ENCODE assay signal across 15 cellular contexts in the genomic region with DNA sequence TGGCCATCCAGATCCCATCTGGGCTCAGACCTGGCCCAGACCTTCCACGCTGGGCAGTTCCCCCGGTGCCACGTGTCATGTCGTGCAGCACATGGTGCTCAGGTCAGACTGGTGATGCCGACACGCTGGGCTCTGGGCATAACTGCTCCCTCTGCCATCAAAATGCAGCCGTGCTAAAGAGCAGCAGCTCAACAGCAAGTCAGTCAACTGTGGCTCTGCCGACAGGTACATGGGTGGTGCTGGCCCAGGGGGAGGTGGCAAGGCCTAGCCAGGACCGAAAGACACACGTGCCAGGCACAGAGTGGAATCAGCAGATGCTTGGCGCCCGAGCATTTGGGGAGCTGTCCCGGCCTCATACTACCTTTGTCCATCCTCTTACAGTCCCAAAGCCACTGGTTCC. TPM values are rescaled to one million over a fixed set of nuclear protein-coding genes. Genes with fewer than 3 reads are reported as not detected.
DNase-seq lines count a peak whose midpoint lies in the region; ATAC-seq, FAIRE-seq and TF ChIP-seq lines count a peak whose summit lies in the region.
"Had no signal": no experiment of that assay in that cellular context is flagged by ENCODE, and none has a peak within 500 bp of the region (broad histone marks: within the 10 kb centered on the region; RNA-seq: fewer than 3 reads in every experiment).

No MANE protein-coding gene starts in this region.

- H3K27ac Mint-ChIP-seq in activated naive CD4-positive, alpha-beta T cell treated with anti-CD3 and anti-CD28 coated beads, Interleukin-2, amount 50 U/mL, for 24 hours, result no peak overlapping the region
- no peak overlapping the region for H3K27ac Mint-ChIP-seq in activated naive CD4-positive, alpha-beta T cell treated with anti-CD3 and anti-CD28 coated beads, Interleukin-2, amount 50 U/mL, for 72 hours

- peak overlapping the region; percentile 76 for H3K4me2 ChIP-seq in SU-DHL-6 (ENCODE audit: low read depth, low read length, poor library complexity, severe bottlenecking)
- H3K4me2 ChIP-seq in smooth muscle cell, result peak overlapping the region; percentile 98

- no peak overlapping the region for H3K27ac ChIP-seq in SU-DHL-6 (ENCODE audit: low read depth, low read length)
- peak overlapping the region; percentile 68 for H3K27ac ChIP-seq in right cardiac atrium (ENCODE audit: low read length)
- H3K27ac ChIP-seq in smooth muscle cell (ENCODE audit: low read depth), result no peak overlapping the region
- H3K27ac ChIP-seq: colonic mucosa, foreskin keratinocyte had no signal

- H3F3A ChIP-seq in SU-DHL-6 (ENCODE audit: insufficient read depth) (no peaks in the 10 kb centered on the region), smooth muscle cell (ENCODE audit: low read depth) (no peaks in the 10 kb centered on the region)

- intact Hi-C loops in right cardiac atrium (cut with DNase I), result no loop called here

- ATAC-seq in activated naive CD4-positive, alpha-beta T cell treated with anti-CD3 and anti-CD28 coated beads, Interleukin-2, amount 50 U/mL, for 72 hours, result no peak
- ATAC-seq in right cardiac atrium (no peak), GM19397 (IDR thresholded peaks at IDR 0.05; ENCODE audit: unreplicated experiment) (no peak), HG03354 (IDR thresholded peaks at IDR 0.05; ENCODE audit: poor library complexity, severe bottlenecking, unreplicated experiment) (no peak)
- ATAC-seq: activated CD4-positive, CD25-positive, alpha-beta regulatory T cell treated with anti-CD3 and anti-CD28 coated beads, Interleukin-2, amount 50 U/mL, for 24 hours; foreskin keratinocyte had no signal

- no peaks in the 10 kb centered on the region for H3K9me2 ChIP-seq in SU-DHL-6 (replicated peaks; ENCODE audit: insufficient read depth, low read length)

- no peak for DNase-seq in activated naive CD4-positive, alpha-beta T cell treated with anti-CD3 and anti-CD28 coated beads, Interleukin-2, amount 50 U/mL, for 72 hours (ENCODE audit: low spot score in 2 of 2)
- no peak for DNase-seq in right cardiac atrium
- no peak for DNase-seq in smooth muscle cell (lab: John Stamatoyannopoulos, UW; ENCODE audit: unreplicated experiment)
- DNase-seq in frontal cortex (ENCODE audit: low spot score in 2 of 2), result no peak
- DNase-seq: colonic mucosa, foreskin keratinocyte, NCI-H1092, retina, SIG-M5 had no signal

- WGBS in right cardiac atrium, result 93% methylated on average over 13 of the region's 13 CpGs
- WGBS in smooth muscle cell (ENCODE audit: low lambda C conversion rate), result 96% methylated on average over 13 of the region's 13 CpGs

- peak overlapping the region; percentile 11 for H3K4me3 Mint-ChIP-seq in activated naive CD4-positive, alpha-beta T cell treated with anti-CD3 and anti-CD28 coated beads, Interleukin-2, amount 50 U/mL, for 24 hours

- no peak for FAIRE-seq in frontal cortex (lab: Jason Lieb, UNC)
- FAIRE-seq: GM18507 had no signal

- H3K9ac ChIP-seq in SU-DHL-6 (ENCODE audit: low read length) (peak overlapping the region; percentile 85; the same call in 1 of the 2 replicates), smooth muscle cell (ENCODE audit: low read depth) (peak overlapping the region; percentile 2)

- H3K4me1 Mint-ChIP-seq in activated naive CD4-positive, alpha-beta T cell treated with anti-CD3 and anti-CD28 coated beads, Interleukin-2, amount 50 U/mL, for 24 hours, result peaks cover 58% of the 10 kb centered on the region

- H3K79me2 ChIP-seq in SU-DHL-6 (ENCODE audit: insufficient read depth, low read length) (peaks cover 49% of the 10 kb centered on the region), smooth muscle cell (ENCODE audit: low read depth) (peaks cover 36% of the 10 kb centered on the region)

- H3K27me3 ChIP-seq in SU-DHL-6 (ENCODE audit: low read length) (no peaks in the 10 kb centered on the region), right cardiac atrium (ENCODE audit: control insufficient read depth, insufficient read depth) (no peaks in the 10 kb centered on the region), smooth muscle cell (ENCODE audit: low read depth) (no peaks in the 10 kb centered on the region)
- H3K27me3 ChIP-seq: colonic mucosa, foreskin keratinocyte had no signal

- H3K9me3 ChIP-seq in SU-DHL-6 (ENCODE audit: insufficient read depth, low read length) (no peaks in the 10 kb centered on the region), right cardiac atrium (ENCODE audit: control insufficient read depth, low read length) (no peaks in the 10 kb centered on the region), smooth muscle cell (replicated peaks; ENCODE audit: low read depth) (no peaks in the 10 kb centered on the region)
- H3K9me3 ChIP-seq: colonic mucosa had no signal

- H4K20me1 ChIP-seq in SU-DHL-6 (ENCODE audit: low read depth, low read length) (no peaks in the 10 kb centered on the region), smooth muscle cell (ENCODE audit: low read depth) (no peaks in the 10 kb centered on the region)

- H3K4me3 ChIP-seq in SU-DHL-6 (ENCODE audit: insufficient read depth, low read length, poor library complexity, severe bottlenecking) (no peak overlapping the region), right cardiac atrium (ENCODE audit: low read length) (no peak overlapping the region), smooth muscle cell (no peak overlapping the region)

- H3K36me3 ChIP-seq in SU-DHL-6 (ENCODE audit: low read length) (no peaks in the 10 kb centered on the region), smooth muscle cell (ENCODE audit: low read depth) (no peaks in the 10 kb centered on the region)

- H3K4me1 ChIP-seq in right cardiac atrium (ENCODE audit: control insufficient read depth, insufficient read depth, low read length), result peaks cover 10% of the 10 kb centered on the region
- peaks cover 11% of the 10 kb centered on the region for H3K4me1 ChIP-seq in smooth muscle cell (ENCODE audit: low read depth)
- H3K4me1 ChIP-seq: foreskin keratinocyte had no signal

- TF ChIP-seq CTCF in SU-DHL-6 (IDR thresholded peaks at IDR 0.05; ENCODE audit: insufficient read depth, low read length, poor library complexity, severe bottlenecking), result no peak
- TF ChIP-seq CTCF in smooth muscle cell (IDR thresholded peaks at IDR 0.05; ENCODE audit: borderline replicate concordance, insufficient read depth, poor library complexity, severe bottlenecking), result no peak

- H3K27me3 Mint-ChIP-seq in activated naive CD4-positive, alpha-beta T cell treated with anti-CD3 and anti-CD28 coated beads, Interleukin-2, amount 50 U/mL, for 24 hours, result no peaks in the 10 kb centered on the region

- H2AFZ ChIP-seq in SU-DHL-6 (ENCODE audit: low read depth, low read length, severe bottlenecking), result no peak overlapping the region
- no peak overlapping the region for H2AFZ ChIP-seq in smooth muscle cell (ENCODE audit: low read depth)

- H3K9me3 Mint-ChIP-seq in activated naive CD4-positive, alpha-beta T cell treated with anti-CD3 and anti-CD28 coated beads, Interleukin-2, amount 50 U/mL, for 24 hours, result no peaks in the 10 kb centered on the region
- no peaks in the 10 kb centered on the region for H3K9me3 Mint-ChIP-seq in activated naive CD4-positive, alpha-beta T cell treated with anti-CD3 and anti-CD28 coated beads, Interleukin-2, amount 50 U/mL, for 72 hours

- peaks cover 7% of the 10 kb centered on the region for H3K36me3 Mint-ChIP-seq in activated naive CD4-positive, alpha-beta T cell treated with anti-CD3 and anti-CD28 coated beads, Interleukin-2, amount 50 U/mL, for 24 hours
- H3K36me3 Mint-ChIP-seq in activated naive CD4-positive, alpha-beta T cell treated with anti-CD3 and anti-CD28 coated beads, Interleukin-2, amount 50 U/mL, for 72 hours, result peaks cover 16 to 17% of the 10 kb centered on the region in 2 donors

RNA-seq across cellular contexts. Expression of a gene that starts 1.6 kb away (rescaled TPM):
- total RNA-seq in activated naive CD4-positive, alpha-beta T cell treated with anti-CD3 and anti-CD28 coated beads, Interleukin-2, amount 50 U/mL, for 72 hours, result 10 to 100 TPM; 62.8 to 70.5 TPM
- 100 to 1,000 TPM in 1 of 4 donors, 10 to 100 TPM in 3; 81.7 to 115 (median 87.0) TPM for total RNA-seq in right cardiac atrium
- 72.3 TPM for polyA plus RNA-seq in right cardiac atrium
- total RNA-seq in smooth muscle cell, result 41.4 and 46.4 TPM in 2 replicates
- 54.4 and 55.2 TPM in 2 replicates for polyA plus RNA-seq in smooth muscle cell
- 35.9 TPM for total RNA-seq in frontal cortex

RNA-seq across cellular contexts. Expression of a gene that starts 27.5 kb away (rescaled TPM):
- total RNA-seq in activated naive CD4-positive, alpha-beta T cell treated with anti-CD3 and anti-CD28 coated beads, Interleukin-2, amount 50 U/mL, for 72 hours, result 1 to 10 TPM in 1 of 2 donors, under 1 TPM in 1; 0.39 to 6.3 TPM
- 1 to 10 TPM in 3 of 4 donors, under 1 TPM in 1; 0.75 to 4.4 (median 1.2) TPM for total RNA-seq in right cardiac atrium
- 1.6 TPM for polyA plus RNA-seq in right cardiac atrium
- 0.09 and 0.40 TPM in 2 replicates for total RNA-seq in smooth muscle cell
- polyA plus RNA-seq in smooth muscle cell, result 0.19 and 0.94 TPM in 2 replicates
- total RNA-seq in frontal cortex, result 3.7 TPM

RNA-seq across cellular contexts. Expression of a gene that starts 39.1 kb away (rescaled TPM):
- total RNA-seq in activated naive CD4-positive, alpha-beta T cell treated with anti-CD3 and anti-CD28 coated beads, Interleukin-2, amount 50 U/mL, for 72 hours, result under 1 TPM; 0.16 to 0.18 TPM
- under 1 TPM; 0.17 to 0.74 (median 0.43) TPM for total RNA-seq in right cardiac atrium
- polyA plus RNA-seq in right cardiac atrium, result 0.16 TPM
- total RNA-seq in smooth muscle cell, result 0.09 and 1.3 TPM in 2 replicates
- polyA plus RNA-seq in smooth muscle cell, result 0.18 and 0.26 TPM in 2 replicates
- 0.41 TPM for total RNA-seq in frontal cortex

RNA-seq across cellular contexts. Expression of a gene that starts 57.0 kb away (rescaled TPM):
- 10 to 100 TPM in 1 of 2 donors, 1 to 10 TPM in 1; 5.1 to 10.1 TPM for total RNA-seq in activated naive CD4-positive, alpha-beta T cell treated with anti-CD3 and anti-CD28 coated beads, Interleukin-2, amount 50 U/mL, for 72 hours
- 10 to 100 TPM; 19.2 to 26.7 (median 22.1) TPM for total RNA-seq in right cardiac atrium
- polyA plus RNA-seq in right cardiac atrium, result 15.9 TPM
- total RNA-seq in smooth muscle cell, result 5.7 and 6.2 TPM in 2 replicates
- 19.8 and 22.8 TPM in 2 replicates for polyA plus RNA-seq in smooth muscle cell
- 19.2 TPM for total RNA-seq in frontal cortex
